ENCODE assay signal across 8 cellular contexts in the genomic region with DNA sequence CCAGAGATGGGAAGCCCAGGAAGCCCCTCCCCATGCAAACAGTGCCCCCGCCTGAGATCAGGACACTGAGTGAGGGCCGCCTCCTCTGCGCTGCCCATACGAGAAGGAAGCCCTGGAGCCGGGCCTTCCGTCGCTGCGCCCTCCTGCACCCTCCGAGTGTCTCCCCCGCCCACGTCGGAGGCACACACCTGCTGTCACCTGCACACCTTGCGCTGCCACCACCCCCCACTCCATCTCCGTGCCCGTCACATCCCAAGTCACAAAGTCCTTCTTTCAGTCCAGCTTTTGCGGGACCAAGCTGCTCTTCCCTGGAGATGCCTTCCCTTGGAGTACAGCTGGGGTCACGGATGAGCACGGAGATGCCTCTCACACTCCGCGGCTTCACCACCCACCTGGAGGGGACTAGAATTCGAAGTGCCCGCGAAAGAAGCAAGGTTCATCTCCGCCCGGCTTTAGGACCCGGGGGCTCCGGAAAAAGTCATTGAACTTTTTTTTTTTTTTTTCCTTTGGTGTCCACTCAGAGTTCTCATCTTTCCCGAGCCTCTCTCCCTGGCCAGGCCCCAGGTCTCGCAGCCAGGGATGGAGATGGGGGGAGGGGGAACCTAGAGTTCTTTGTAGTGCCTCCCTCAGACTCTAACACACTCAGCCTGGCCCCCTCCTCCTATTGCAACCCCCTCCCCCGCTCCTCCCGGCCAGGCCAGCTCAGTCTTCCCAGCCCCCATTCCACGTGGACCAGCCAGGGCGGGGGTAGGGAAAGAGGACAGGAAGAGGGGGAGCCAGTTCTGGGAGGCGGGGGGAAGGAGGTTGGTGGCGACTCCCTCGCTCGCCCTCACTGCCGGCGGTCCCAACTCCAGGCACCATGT. TPM values are rescaled to one million over a fixed set of nuclear protein-coding genes. Genes with fewer than 3 reads are reported as not detected.
DNase-seq lines count a peak whose midpoint lies in the region; ATAC-seq and TF ChIP-seq lines count a peak whose summit lies in the region.

A gene with protein sequence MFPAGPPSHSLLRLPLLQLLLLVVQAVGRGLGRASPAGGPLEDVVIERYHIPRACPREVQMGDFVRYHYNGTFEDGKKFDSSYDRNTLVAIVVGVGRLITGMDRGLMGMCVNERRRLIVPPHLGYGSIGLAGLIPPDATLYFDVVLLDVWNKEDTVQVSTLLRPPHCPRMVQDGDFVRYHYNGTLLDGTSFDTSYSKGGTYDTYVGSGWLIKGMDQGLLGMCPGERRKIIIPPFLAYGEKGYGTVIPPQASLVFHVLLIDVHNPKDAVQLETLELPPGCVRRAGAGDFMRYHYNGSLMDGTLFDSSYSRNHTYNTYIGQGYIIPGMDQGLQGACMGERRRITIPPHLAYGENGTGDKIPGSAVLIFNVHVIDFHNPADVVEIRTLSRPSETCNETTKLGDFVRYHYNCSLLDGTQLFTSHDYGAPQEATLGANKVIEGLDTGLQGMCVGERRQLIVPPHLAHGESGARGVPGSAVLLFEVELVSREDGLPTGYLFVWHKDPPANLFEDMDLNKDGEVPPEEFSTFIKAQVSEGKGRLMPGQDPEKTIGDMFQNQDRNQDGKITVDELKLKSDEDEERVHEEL (plus strand): TSS at position 829 of the 863 bp plus-strand sequence. CDS start 31 bp downstream, at position 860.

- TF ChIP-seq POLR2A in erythroblast (IDR thresholded peaks at IDR 0.05; ENCODE audit: low read length) = no peak

- H3K9me3 Mint-ChIP-seq in mesothelial cell of epicardium = no peaks in the 10 kb centered on the region
- no peaks in the 10 kb centered on the region for H3K9me3 Mint-ChIP-seq in stimulated activated naive CD8-positive, alpha-beta T cell treated with anti-CD3 and anti-CD28 coated beads, Interleukin-15, Interleukin-2, amounts not matched to agents 100 ng/mL and 50 ng/mL, for 24 hours

- no peak for TF ChIP-seq CTCF in mesothelial cell of epicardium (IDR thresholded peaks at IDR 0.05; ENCODE audit: unreplicated experiment)

- H3K4me1 Mint-ChIP-seq in mesothelial cell of epicardium = peaks cover 29% of the 10 kb centered on the region
- peaks cover 19% of the 10 kb centered on the region for H3K4me1 Mint-ChIP-seq in stimulated activated naive CD8-positive, alpha-beta T cell treated with anti-CD3 and anti-CD28 coated beads, Interleukin-15, Interleukin-2, amounts not matched to agents 100 ng/mL and 50 ng/mL, for 24 hours (ENCODE audit: low read depth)

- no peaks in the 10 kb centered on the region for H3K27me3 Mint-ChIP-seq in mesothelial cell of epicardium (ENCODE audit: low read depth)
- peaks cover 8% of the 10 kb centered on the region for H3K27me3 Mint-ChIP-seq in stimulated activated naive CD8-positive, alpha-beta T cell treated with anti-CD3 and anti-CD28 coated beads, Interleukin-15, Interleukin-2, amounts not matched to agents 100 ng/mL and 50 ng/mL, for 24 hours

- H3K27ac Mint-ChIP-seq in mesothelial cell of epicardium = peak within 1 kb of the TSS; percentile 87
- H3K27ac Mint-ChIP-seq in stimulated activated naive CD8-positive, alpha-beta T cell treated with anti-CD3 and anti-CD28 coated beads, Interleukin-15, Interleukin-2, amounts not matched to agents 100 ng/mL and 50 ng/mL, for 24 hours = no peak within 1 kb of the TSS

- peak within 1 kb of the TSS; percentile 84 for H3K4me3 Mint-ChIP-seq in mesothelial cell of epicardium
- peak within 1 kb of the TSS; percentile 82 for H3K4me3 Mint-ChIP-seq in stimulated activated naive CD8-positive, alpha-beta T cell treated with anti-CD3 and anti-CD28 coated beads, Interleukin-15, Interleukin-2, amounts not matched to agents 100 ng/mL and 50 ng/mL, for 24 hours

- peak; percentile 8 for ATAC-seq in GM21576 (IDR thresholded peaks at IDR 0.05; ENCODE audit: unreplicated experiment)
- ATAC-seq in HG03378 (IDR thresholded peaks at IDR 0.05; ENCODE audit: unreplicated experiment) = no peak

- peaks cover 12% of the 10 kb centered on the region for H3K36me3 Mint-ChIP-seq in mesothelial cell of epicardium
- no peaks in the 10 kb centered on the region for H3K36me3 Mint-ChIP-seq in stimulated activated naive CD8-positive, alpha-beta T cell treated with anti-CD3 and anti-CD28 coated beads, Interleukin-15, Interleukin-2, amounts not matched to agents 100 ng/mL and 50 ng/mL, for 24 hours (ENCODE audit: low read depth)

- DNase-seq in AML-193 (lab: John Stamatoyannopoulos, UW) = peak; percentile 39
- peak; percentile 89 for DNase-seq in NCI-H510A (lab: John Stamatoyannopoulos, UW)
- DNase-seq in activated T-cell treated with anti-CD3 and anti-CD28 coated beads for 1 hour (ENCODE audit: low read depth) = peak; percentile 30
- DNase-seq in erythroblast (lab: John Stamatoyannopoulos, UW) = peak; percentile 21 to 22
- peak; percentile 73 to 86 for DNase-seq in mesothelial cell of epicardium (ENCODE audit: low spot score in 2 of 2, unreplicated experiment in 2 of 2)

RNA-seq across cellular contexts. Expression of the gene that starts here (rescaled TPM):
- 369 to 401 TPM (median 371 TPM) in 3 replicates for total RNA-seq in mesothelial cell of epicardium

Comparison
In these comparisons a context has a peak if more than half of its experiments do, and no peak if none do; other contexts are left out.
1. DNase-seq: peak in every context shown above with its lines; median percentile 89 in NCI-H510A; 80 in mesothelial cell of epicardium; 39 in AML-193; 30 in activated T-cell treated with anti-CD3 and anti-CD28 coated beads for 1 hour; 22 in erythroblast.